ENCODE assay signal across 19 cellular contexts in the genomic region with DNA sequence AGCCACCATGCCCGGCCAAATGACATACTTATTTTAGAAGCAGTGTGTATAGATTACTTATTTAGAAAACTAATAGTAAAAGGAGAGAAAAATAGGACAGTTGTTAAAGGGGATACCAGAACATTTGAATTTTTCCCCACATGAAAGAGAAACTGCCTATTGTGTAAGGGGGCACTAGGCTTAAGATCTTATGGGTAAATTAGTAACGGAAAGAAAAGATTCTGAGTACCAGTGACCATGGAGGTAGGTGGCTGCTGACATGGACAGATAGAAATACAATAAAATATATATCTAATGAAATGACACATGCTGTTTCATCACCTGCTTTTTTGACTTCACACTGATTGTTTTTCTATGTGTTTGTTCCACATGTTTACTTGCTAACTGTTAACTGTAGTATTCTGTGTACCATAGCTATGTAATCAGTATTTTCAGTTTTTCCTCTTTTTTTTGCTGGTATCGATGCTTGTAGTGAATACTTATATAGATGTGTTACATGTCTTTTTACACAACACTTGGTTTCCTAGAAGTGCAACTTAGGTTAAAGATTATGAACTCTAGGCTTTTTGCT. TPM values are rescaled to one million over a fixed set of nuclear protein-coding genes. Genes with fewer than 3 reads are reported as not detected.
DNase-seq lines count a peak whose midpoint lies in the region; ATAC-seq and TF ChIP-seq lines count a peak whose summit lies in the region.
"Had no signal": no experiment of that assay in that cellular context is flagged by ENCODE, and none has a peak within 500 bp of the region (broad histone marks: within the 10 kb centered on the region; RNA-seq: fewer than 3 reads in every experiment).

No MANE protein-coding gene starts in this region.

- H3K36me3 Mint-ChIP-seq in activated CD8-positive, alpha-beta memory T cell treated with anti-CD3 and anti-CD28 coated beads, Interleukin-2, amount 10 ng/mL, durations not matched to agents 7 days and 5 days, result peaks cover 36% of the 10 kb centered on the region
- H3K36me3 Mint-ChIP-seq in T-helper 17 cell (ENCODE audit: low read depth) (peaks cover 4% of the 10 kb centered on the region), nephron progenitor cell (ENCODE audit: low read depth) (peaks cover 59% of the 10 kb centered on the region)

- H3K4me3 ChIP-seq in HEK293 (ENCODE audit: low read depth, low read length) (no peak overlapping the region), MG63 (no peak overlapping the region)
- H3K4me3 ChIP-seq: GM23248, SJSA1 had no signal

- no peaks in the 10 kb centered on the region for H3K27me3 ChIP-seq in MG63
- H3K27me3 ChIP-seq: SJSA1 had no signal

- no peak overlapping the region for H3K4me3 Mint-ChIP-seq in activated CD8-positive, alpha-beta memory T cell treated with anti-CD3 and anti-CD28 coated beads, Interleukin-2, amount 10 ng/mL, durations not matched to agents 7 days and 5 days
- no peak overlapping the region for H3K4me3 Mint-ChIP-seq in T-helper 17 cell
- H3K4me3 Mint-ChIP-seq in nephron progenitor cell, result no peak overlapping the region

- H3K36me3 ChIP-seq in HEK293 (ENCODE audit: control insufficient read depth in 2 of 2, insufficient read depth in 1 of 2, low read length in 2 of 2), result peaks cover 59 to 60% of the 10 kb centered on the region in 2 experiments
- peaks cover 56% of the 10 kb centered on the region for H3K36me3 ChIP-seq in MG63

- no peak for DNase-seq in activated CD8-positive, alpha-beta memory T cell treated with anti-CD3 and anti-CD28 coated beads, Interleukin-2, amount 10 ng/mL, durations not matched to agents 7 days and 5 days
- no peak for DNase-seq in activated CD8-positive, alpha-beta memory T cell treated with anti-CD3 and anti-CD28 coated beads, Interleukin-2, amount 50 U/mL, for 48 hours
- no peak for DNase-seq in T-helper 17 cell
- no peak for DNase-seq in nephron progenitor cell
- DNase-seq in HK-2 (ENCODE audit: unreplicated experiment), result no peak
- no peak for DNase-seq in MG63
- DNase-seq: CD4-positive, alpha-beta memory T cell; DMS153; GDM1; GM23248; HCEC 1CT; KBM-7; NCI-H1417; NCI-H187; NCI-H345; NCI-H524 treated with DMSO at 0.1 percent for 48 hours had no signal

- no peak for ATAC-seq in activated CD8-positive, alpha-beta memory T cell treated with anti-CD3 and anti-CD28 coated beads, Interleukin-2, amount 10 ng/mL, durations not matched to agents 7 days and 5 days
- no peak for ATAC-seq in T-helper 17 cell
- no peak for ATAC-seq in GM21367 (IDR thresholded peaks at IDR 0.05; ENCODE audit: unreplicated experiment)

- H3K9me3 ChIP-seq in HEK293 (ENCODE audit: control insufficient read depth, insufficient read depth, low read depth, low read length), result no peaks in the 10 kb centered on the region
- no peaks in the 10 kb centered on the region for H3K9me3 ChIP-seq in T-helper 17 cell (ENCODE audit: control insufficient read depth, low read length, poor library complexity, severe bottlenecking)
- no peaks in the 10 kb centered on the region for H3K9me3 ChIP-seq in MG63
- H3K9me3 ChIP-seq: SJSA1 had no signal

- TF ChIP-seq CTCF in HEK293 (tag by site-specific recombination; IDR thresholded peaks at IDR 0.05) (no peak), nephron progenitor cell (IDR thresholded peaks at IDR 0.05) (no peak)

- POLR2A ChIA-PET in HEK293 (lab: Yijun Ruan, JAX), result interaction anchor here (3.5 kb wide), 1 partner anchor 11 kb away, joined by 29 read pairs; the partner anchor contains the start of genes BRIX1 and RAD1

- H3K4me1 Mint-ChIP-seq in activated CD8-positive, alpha-beta memory T cell treated with anti-CD3 and anti-CD28 coated beads, Interleukin-2, amount 10 ng/mL, durations not matched to agents 7 days and 5 days, result peaks cover 42% of the 10 kb centered on the region
- H3K4me1 Mint-ChIP-seq in T-helper 17 cell (peaks cover 20% of the 10 kb centered on the region), nephron progenitor cell (peaks cover 13% of the 10 kb centered on the region)

- H3K9me3 Mint-ChIP-seq in activated CD8-positive, alpha-beta memory T cell treated with anti-CD3 and anti-CD28 coated beads, Interleukin-2, amount 10 ng/mL, durations not matched to agents 7 days and 5 days (ENCODE audit: low read depth), result no peaks in the 10 kb centered on the region
- H3K9me3 Mint-ChIP-seq in nephron progenitor cell, result peaks cover 4% of the 10 kb centered on the region
- H3K9me3 Mint-ChIP-seq: CD4-positive, alpha-beta memory T cell had no signal

- peaks cover 16% of the 10 kb centered on the region for H3K4me1 ChIP-seq in HEK293 (ENCODE audit: control insufficient read depth, insufficient read depth, low read length)

- no peak overlapping the region for H3K27ac ChIP-seq in HEK293 (ENCODE audit: extremely low read depth, low read depth, low read length)
- H3K27ac ChIP-seq: GM23248, SJSA1 had no signal

- H3K27ac Mint-ChIP-seq in activated CD8-positive, alpha-beta memory T cell treated with anti-CD3 and anti-CD28 coated beads, Interleukin-2, amount 10 ng/mL, durations not matched to agents 7 days and 5 days, result peak overlapping the region; percentile 60
- H3K27ac Mint-ChIP-seq in T-helper 17 cell (peak overlapping the region; percentile 8), nephron progenitor cell (peak overlapping the region; percentile 86)

- H3K27me3 Mint-ChIP-seq in activated CD8-positive, alpha-beta memory T cell treated with anti-CD3 and anti-CD28 coated beads, Interleukin-2, amount 10 ng/mL, durations not matched to agents 7 days and 5 days, result no peaks in the 10 kb centered on the region
- no peaks in the 10 kb centered on the region for H3K27me3 Mint-ChIP-seq in T-helper 17 cell
- no peaks in the 10 kb centered on the region for H3K27me3 Mint-ChIP-seq in nephron progenitor cell (ENCODE audit: low read depth, poor library complexity)
- H3K27me3 Mint-ChIP-seq: CD4-positive, alpha-beta memory T cell had no signal

- CTCF ChIA-PET in activated CD8-positive, alpha-beta memory T cell treated with anti-CD3 and anti-CD28 coated beads, Interleukin-2, amount 10 ng/mL, durations not matched to agents 7 days and 5 days (lab: Charles Lee), result interaction anchor here (1.0 kb wide), 1 partner anchor 24 kb away, joined by 3 read pairs; no protein-coding TSS in a partner anchor
- CTCF ChIA-PET in HEK293 (lab: Yijun Ruan, JAX), result no interaction called here

TF ChIP-seq in HEK293, 187 proteins besides CTCF, POLR2A, EP300 and RAD21:
- no peak for TF ChIP-seq SETDB1 (IDR thresholded peaks at IDR 0.05; ENCODE audit: insufficient read length, low read length)
- TF ChIP-seq ZNF10 (tag by site-specific recombination; IDR thresholded peaks at IDR 0.05), result 0 out of 2 replicates have a peak, but pooled peaks have one; percentile 18
- no peak for TF ChIP-seq YY1 (tag by site-specific recombination; IDR thresholded peaks at IDR 0.05)
- no peak for TF ChIP-seq ZNF426 (tag by site-specific recombination; IDR thresholded peaks at IDR 0.05)
- TF ChIP-seq ZNF561 (tag by site-specific recombination; IDR thresholded peaks at IDR 0.05; ENCODE audit: borderline replicate concordance), result no peak

RNA-seq across cellular contexts. Expression of gene DNAJC21, which starts 3.0 kb away (rescaled TPM):
- 10 to 100 TPM; 50.6 to 54.6 TPM for total RNA-seq in activated CD8-positive, alpha-beta memory T cell treated with anti-CD3 and anti-CD28 coated beads, Interleukin-2, amount 10 ng/mL, durations not matched to agents 7 days and 5 days
- 10 to 100 TPM; 54.0 to 54.3 TPM for total RNA-seq in T-helper 17 cell
- total RNA-seq in MG63 (2014; rRNA removed; shearing (Covaris generic); ENCODE audit: low replicate concordance), result 17.5 and 26.9 TPM in 2 replicates

RNA-seq across cellular contexts. Expression of gene BRIX1, which starts 10.9 kb away (rescaled TPM):
- total RNA-seq in activated CD8-positive, alpha-beta memory T cell treated with anti-CD3 and anti-CD28 coated beads, Interleukin-2, amount 10 ng/mL, durations not matched to agents 7 days and 5 days, result 10 to 100 TPM; 42.2 to 58.0 TPM
- 10 to 100 TPM; 20.6 to 24.4 TPM for total RNA-seq in T-helper 17 cell
- 80.9 and 83.9 TPM in 2 replicates for total RNA-seq in MG63 (2014; rRNA removed; shearing (Covaris generic); ENCODE audit: low replicate concordance)

RNA-seq across cellular contexts. Expression of gene RAD1, which starts 11.1 kb away (rescaled TPM):
- total RNA-seq in activated CD8-positive, alpha-beta memory T cell treated with anti-CD3 and anti-CD28 coated beads, Interleukin-2, amount 10 ng/mL, durations not matched to agents 7 days and 5 days, result 10 to 100 TPM; 33.2 to 37.7 TPM
- total RNA-seq in T-helper 17 cell, result 10 to 100 TPM; 25.4 to 32.4 TPM
- total RNA-seq in MG63 (2014; rRNA removed; shearing (Covaris generic); ENCODE audit: low replicate concordance), result 30.9 and 36.2 TPM in 2 replicates

Comparison
In these comparisons a context has a peak if more than half of its experiments do, and no peak if none do; other contexts are left out.
1. H3K27ac Mint-ChIP-seq: peak in every context shown above with its lines; median percentile 86 in nephron progenitor cell; 60 in activated CD8-positive, alpha-beta memory T cell treated with anti-CD3 and anti-CD28 coated beads, Interleukin-2, amount 10 ng/mL, durations not matched to agents 7 days and 5 days; 8 in T-helper 17 cell.